Comparison of ENCODE assay signal across 13 cellular contexts in genomic region chr7:28572321-28573058, GRCh38.
DNase-seq lines count a peak whose midpoint lies in the region; ATAC-seq and TF ChIP-seq lines count a peak whose summit lies in the region.
"Had no signal": no experiment of that assay in that cellular context is flagged by ENCODE, and none has a peak within 500 bp of the region (broad histone marks: within the 10 kb centered on the region; RNA-seq: fewer than 3 reads in every experiment).

No MANE protein-coding gene starts in this region.

- peak overlapping the region in 7 of 11 experiments; percentile 55 to 83 (median 76); a peak in 13 of 22 replicates for H3K27ac ChIP-seq in BLaER1 treated with 17β-estradiol and CSF1 and Interleukin-3, amounts not matched to agents 10 nM and 100 nM
- H3K27ac ChIP-seq in KMS-11 (peak overlapping the region; percentile 71; the same call in 1 of the 2 replicates), colonic mucosa (no peak overlapping the region), trophoblast cell (ENCODE audit: low read depth, low read length) (no peak overlapping the region), foreskin keratinocyte (no peak overlapping the region)

- 0 out of 22 replicates have a peak, but pooled peaks cover 0 to 5% (median 0%) of the 10 kb centered on the region in 11 experiments for H3K36me3 ChIP-seq in BLaER1 treated with 17β-estradiol and CSF1 and Interleukin-3, amounts not matched to agents 10 nM and 100 nM
- no peaks in the 10 kb centered on the region for H3K36me3 ChIP-seq in KMS-11 (ENCODE audit: insufficient read depth)
- no peaks in the 10 kb centered on the region for H3K36me3 ChIP-seq in colonic mucosa
- H3K36me3 ChIP-seq in trophoblast cell (ENCODE audit: control insufficient read depth in 1 of 2, insufficient read depth in 2 of 2, low read length in 2 of 2), result no peaks in the 10 kb centered on the region

- no peaks in the 10 kb centered on the region for H3K79me1 ChIP-seq in trophoblast cell (ENCODE audit: low read length)

- H2BK5ac ChIP-seq in trophoblast cell (ENCODE audit: low read depth, low read length, poor library complexity), result no peak overlapping the region

- no peaks in the 10 kb centered on the region for H3K27me3 ChIP-seq in BLaER1 treated with 17β-estradiol and CSF1 and Interleukin-3, amounts not matched to agents 10 nM and 100 nM
- H3K27me3 ChIP-seq in KMS-11 (ENCODE audit: insufficient read depth, low read depth), result peaks cover 15% of the 10 kb centered on the region; the same call in 1 of the 2 replicates
- H3K27me3 ChIP-seq in colonic mucosa, result peaks cover 5% of the 10 kb centered on the region
- no peaks in the 10 kb centered on the region for H3K27me3 ChIP-seq in trophoblast cell (ENCODE audit: insufficient read depth, low read length)
- H3K27me3 ChIP-seq in foreskin keratinocyte, result peaks cover 36% of the 10 kb centered on the region

- H3K23ac ChIP-seq in trophoblast cell (ENCODE audit: low read length), result no peak overlapping the region

- intact Hi-C loops in colonic mucosa (cut with DNase I), result no loop called here

- H2BK12ac ChIP-seq in trophoblast cell (ENCODE audit: low read length), result no peak overlapping the region

- H3K4me2 ChIP-seq in BLaER1 treated with 17β-estradiol and CSF1 and Interleukin-3, amounts not matched to agents 10 nM and 100 nM, result peak overlapping the region; percentile 71 to 89 (median 82); a peak in 21 of 22 replicates
- H3K4me2 ChIP-seq in KMS-11 (peak overlapping the region; percentile 85; the same call in 1 of the 2 replicates), trophoblast cell (ENCODE audit: low read length) (no peak overlapping the region)

- peak overlapping the region in 2 of 11 experiments; percentile 8 to 33; a peak in 2 of 22 replicates for H3K9ac ChIP-seq in BLaER1 treated with 17β-estradiol and CSF1 and Interleukin-3, amounts not matched to agents 10 nM and 100 nM
- H3K9ac ChIP-seq in KMS-11 (no peak overlapping the region), colonic mucosa (ENCODE audit: low read depth in 2 of 2, low read length in 2 of 2) (no peak overlapping the region), trophoblast cell (ENCODE audit: low read length) (no peak overlapping the region)

- H4K12ac ChIP-seq in trophoblast cell (ENCODE audit: low read depth, low read length), result no peak overlapping the region

- H3K79me2 ChIP-seq in KMS-11 (ENCODE audit: insufficient read depth, low read depth) (no peaks in the 10 kb centered on the region), trophoblast cell (ENCODE audit: control insufficient read depth, insufficient read depth, low read length, poor library complexity) (no peaks in the 10 kb centered on the region)

- H3K18ac ChIP-seq in trophoblast cell (ENCODE audit: low read length), result no peak overlapping the region

- peaks cover 39 to 95% (median 80%) of the 10 kb centered on the region in 10 experiments for H3K4me1 ChIP-seq in BLaER1 treated with 17β-estradiol and CSF1 and Interleukin-3, amounts not matched to agents 10 nM and 100 nM
- H3K4me1 ChIP-seq in KMS-11 (ENCODE audit: low read depth, poor library complexity, severe bottlenecking) (peaks cover 34% of the 10 kb centered on the region), colonic mucosa (no peaks in the 10 kb centered on the region), trophoblast cell (ENCODE audit: control insufficient read depth in 1 of 2, insufficient read depth in 2 of 2, low read length in 2 of 2) (no peaks in the 10 kb centered on the region), foreskin keratinocyte (peaks cover 3% of the 10 kb centered on the region)

- H3K14ac ChIP-seq in trophoblast cell (ENCODE audit: low read length), result no peak overlapping the region

- H2AK5ac ChIP-seq in trophoblast cell (ENCODE audit: low read length), result no peak overlapping the region

- no peak overlapping the region for H4K91ac ChIP-seq in trophoblast cell (ENCODE audit: low read depth, low read length)

- TF ChIP-seq CTCF in KMS-11 (conservative IDR thresholded peaks at IDR 0.05; ENCODE audit: low read depth, low read length) (no peak), colonic mucosa (IDR thresholded peaks at IDR 0.05) (no peak), foreskin keratinocyte (conservative IDR thresholded peaks at IDR 0.05) (no peak)

- ATAC-seq in HG03095 (IDR thresholded peaks at IDR 0.05; ENCODE audit: unreplicated experiment) (no peak), foreskin keratinocyte (no peak)
- ATAC-seq: activated naive CD8-positive, alpha-beta T cell treated with anti-CD3 and anti-CD28 coated beads, Interleukin-2, amount 50 U/mL, for 24 hours had no signal

- H4K20me1 ChIP-seq in BLaER1 treated with 17β-estradiol and CSF1 and Interleukin-3, amounts not matched to agents 10 nM and 100 nM, result no peaks in the 10 kb centered on the region
- H4K20me1 ChIP-seq in KMS-11 (ENCODE audit: insufficient read depth), result no peaks in the 10 kb centered on the region

- no peak overlapping the region for H3K4ac ChIP-seq in trophoblast cell (ENCODE audit: low read depth, low read length)

- DNase-seq in NCI-H2227 (lab: John Stamatoyannopoulos, UW; ENCODE audit: unreplicated experiment) (peak; percentile 43), colonic mucosa (peak; percentile 25), trophoblast cell (no peak), foreskin keratinocyte (no peak)
- no peak for DNase-seq in stimulated activated CD8-positive, alpha-beta memory T cell treated with anti-CD3 and anti-CD28 coated beads, Interleukin-4, amount 100 ng/mL, for 48 hours
- DNase-seq: activated B cell treated with CpG ODN at 0.5 μM for 24 hours; activated CD8-positive, alpha-beta memory T cell treated with anti-CD3 and anti-CD28 coated beads, Interleukin-2, amount 50 U/mL, for 48 hours; activated naive CD8-positive, alpha-beta T cell treated with anti-CD3 and anti-CD28 coated beads, Interleukin-2, amount 50 U/mL, for 24 hours; AML-193; SIG-M5 had no signal

- H4K8ac ChIP-seq in trophoblast cell (ENCODE audit: low read depth, low read length), result no peak overlapping the region

- H2BK120ac ChIP-seq in trophoblast cell (ENCODE audit: insufficient read depth, low read length, poor library complexity), result no peak overlapping the region

- peaks cover 0 to 19% (median 0%) of the 10 kb centered on the region in 11 experiments; a peak in 10 of 22 replicates for H3K9me3 ChIP-seq in BLaER1 treated with 17β-estradiol and CSF1 and Interleukin-3, amounts not matched to agents 10 nM and 100 nM (replicated peaks in 1 of 11)
- H3K9me3 ChIP-seq in colonic mucosa (no peaks in the 10 kb centered on the region), trophoblast cell (ENCODE audit: insufficient read depth, low read depth, low read length) (no peaks in the 10 kb centered on the region)

- H3K4me3 ChIP-seq in BLaER1 treated with 17β-estradiol and CSF1 and Interleukin-3, amounts not matched to agents 10 nM and 100 nM, result peak overlapping the region in 2 of 10 experiments; percentile 3; a peak in 2 of 20 replicates
- no peak overlapping the region for H3K4me3 ChIP-seq in KMS-11 (IDR thresholded peaks at IDR 0.05; ENCODE audit: insufficient read depth, low read depth, low read length)
- H3K4me3 ChIP-seq in colonic mucosa, result no peak overlapping the region
- H3K4me3 ChIP-seq in trophoblast cell (ENCODE audit: low read depth, low read length), result no peak overlapping the region

- WGBS in trophoblast cell (ENCODE audit: extremely low coverage, insufficient coverage, insufficient read length), result no CpG with 5 or more reads among the region's 5 CpGs

- H2AFZ ChIP-seq in KMS-11 (ENCODE audit: low read depth), result no peak overlapping the region
- H2AFZ ChIP-seq in trophoblast cell (ENCODE audit: insufficient read depth, low read length, poor library complexity), result no peak overlapping the region

Comparison
In these comparisons a context has a peak if more than half of its experiments do, and no peak if none do; other contexts are left out.
1. H3K27ac ChIP-seq: peak in BLaER1 treated with 17β-estradiol and CSF1 and Interleukin-3, amounts not matched to agents 10 nM and 100 nM (7 of 11) and KMS-11 (single experiment); none in colonic mucosa (single experiment), trophoblast cell (single experiment) and foreskin keratinocyte (single experiment).
2. DNase-seq: peak in NCI-H2227 (single experiment) and colonic mucosa (single experiment); none in trophoblast cell (0 of 2), stimulated activated CD8-positive, alpha-beta memory T cell treated with anti-CD3 and anti-CD28 coated beads, Interleukin-4, amount 100 ng/mL, for 48 hours (single experiment) and foreskin keratinocyte (0 of 2).